ENCODE assay signal across 30 cellular contexts in the genomic region with DNA sequence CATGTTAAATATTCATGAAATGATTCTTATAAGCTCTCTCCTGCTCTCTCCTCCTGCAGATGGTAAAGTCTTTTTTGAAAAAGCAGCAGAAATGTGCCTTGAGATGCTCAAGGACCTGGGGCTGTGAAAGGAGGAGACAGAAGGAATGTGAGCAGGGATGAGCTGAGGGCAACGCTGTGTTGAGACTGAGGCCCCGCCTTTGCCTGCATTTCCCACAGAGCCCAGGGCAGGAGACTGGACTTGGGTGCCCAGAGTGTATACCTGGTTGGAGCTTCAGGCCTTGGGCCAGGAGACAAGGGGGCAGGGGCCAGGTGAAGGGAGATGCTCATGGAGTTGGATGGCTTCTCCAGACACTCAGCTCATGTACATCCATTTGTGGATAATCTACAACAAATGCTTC. TPM values are rescaled to one million over a fixed set of nuclear protein-coding genes. Genes with fewer than 3 reads are reported as not detected.
"Had no signal": no experiment of that assay in that cellular context is flagged by ENCODE, and none has a peak within 500 bp of the region (broad histone marks: within the 10 kb centered on the region; RNA-seq: fewer than 3 reads in every experiment).

No MANE protein-coding gene starts in this region.

- H3K27me3 ChIP-seq: adrenal gland, body of pancreas, cardiac muscle cell had no signal

- H3K36me3 ChIP-seq: cardiac muscle cell had no signal

- H3K27ac ChIP-seq: adrenal gland, body of pancreas, cardiac muscle cell had no signal

- DNase-seq: activated B cell treated with CpG ODN at 0.5 μM for 24 hours; activated CD4-positive, alpha-beta memory T cell treated with anti-CD3 and anti-CD28 coated beads for 36 hours; activated CD4-positive, alpha-beta T cell treated with anti-CD3 and anti-CD28 coated beads for 4 hours; activated CD4-positive, alpha-beta T cell treated with anti-CD3 and anti-CD28 coated beads, Interleukin-2, amount 10 ng/mL, durations not matched to agents 24 days and 14 days; activated CD4-positive, alpha-beta T cell treated with anti-CD3 and anti-CD28 coated beads, Interleukin-2, amount 50 U/mL, for 1 hour; activated CD4-positive, alpha-beta T cell treated with anti-CD3 and anti-CD28 coated beads, Interleukin-2, amount 50 U/mL, for 4 hours; activated CD4-positive, CD25-positive, alpha-beta regulatory T cell treated with anti-CD3 and anti-CD28 coated beads, Interleukin-2, amount 50 U/mL, for 72 hours; activated CD8-positive, alpha-beta memory T cell treated with anti-CD3 and anti-CD28 coated beads, Interleukin-2, amount 50 U/mL, for 4 hours; activated CD8-positive, alpha-beta T cell treated with anti-CD3 and anti-CD28 coated beads for 36 hours; activated effector memory CD4-positive, alpha-beta T cell treated with anti-CD3 and anti-CD28 coated beads, Interleukin-2, amount 50 U/mL, for 16 hours; activated gamma-delta T cell treated with Interleukin-2 at 50 U/mL for 16 hours; activated naive CD4-positive, alpha-beta T cell; activated naive CD4-positive, alpha-beta T cell treated with anti-CD3 and anti-CD28 coated beads for 36 hours; activated naive CD4-positive, alpha-beta T cell treated with anti-CD3 and anti-CD28 coated beads, Interleukin-2, amount 50 U/mL, for 16 hours; activated naive CD8-positive, alpha-beta T cell treated with anti-CD3 and anti-CD28 coated beads for 36 hours; activated T-cell treated with anti-CD3 and anti-CD28 coated beads for 4 hours; activated T-cell treated with anti-CD3 and anti-CD28 coated beads, Interleukin-2, amount 50 U/mL, for 1 hour; activated T-cell treated with anti-CD3 and anti-CD28 coated beads, Interleukin-2, amount 50 U/mL, for 4 hours; activated T-cell treated with anti-CD3 and anti-CD28 coated beads, Interleukin-2, amount 50 U/mL, for 72 hours; adrenal gland; amniotic stem cell; aorta; body of pancreas; central memory CD4-positive, alpha-beta T cell; T-helper 1 cell; T-helper 2 cell; T-helper 9 cell had no signal

- H3K9me3 ChIP-seq: adrenal gland, body of pancreas had no signal

- ATAC-seq: activated CD8-positive, alpha-beta T cell treated with anti-CD3 and anti-CD28 coated beads for 36 hours; activated naive CD4-positive, alpha-beta T cell treated with anti-CD3 and anti-CD28 coated beads, Interleukin-2, amount 50 U/mL, for 72 hours; activated T-cell treated with anti-CD3 and anti-CD28 coated beads, Interleukin-2, amount 50 U/mL, for 4 hours; activated T-cell treated with anti-CD3 and anti-CD28 coated beads, Interleukin-2, amount 50 U/mL, for 72 hours; activated T-helper 17 cell treated with anti-CD3 and anti-CD28 coated beads, Interleukin-2, amount 50 U/mL, for 72 hours; body of pancreas had no signal

- H3K4me1 ChIP-seq: adrenal gland, body of pancreas had no signal

- H3K4me3 ChIP-seq: adrenal gland, body of pancreas, cardiac muscle cell had no signal

RNA-seq across cellular contexts. Expression of gene BACE1, which starts 50.8 kb away (rescaled TPM):
- total RNA-seq: activated B cell treated with CpG ODN at 0.5 μM for 24 hours had no signal
